8 cellular contexts compared by ENCODE assay signal in genomic region chr19:36054733-36055686, GRCh38. TPM values are rescaled to one million over a fixed set of nuclear protein-coding genes. Genes with fewer than 3 reads are reported as not detected.
DNase-seq lines count a peak whose midpoint lies in the region; ATAC-seq and FAIRE-seq lines count a peak whose summit lies in the region.

Gene WDR62 (plus strand): TSS chr19:36054897. CDS start chr19:36054972, 75 bp downstream.

- no peak for FAIRE-seq in GM19239 (lab: Jason Lieb, UNC)

- peak; percentile 95 for DNase-seq in Ammon's horn (ENCODE audit: low spot score)
- DNase-seq in GM19239 (ENCODE audit: insufficient read length, low spot score) = peak; percentile 88
- DNase-seq in NCI-H510A treated with DMSO at 0.1 percent for 48 hours (lab: John Stamatoyannopoulos, UW) = peak; percentile 98
- peak; percentile 92 for DNase-seq in activated CD4-positive, alpha-beta T cell treated with anti-CD3 and anti-CD28 coated beads for 1 hour
- peak; percentile 98 for DNase-seq in cerebellum (ENCODE audit: low spot score)
- DNase-seq in left kidney (ENCODE audit: low read depth, low spot score) = peak; percentile 97
- DNase-seq in stimulated activated CD4-positive, alpha-beta T cell treated with anti-CD3 and anti-CD28 coated beads, Interleukin-2, amount 100 ng/mL, for 48 hours = peak; percentile 91 to 93

- ATAC-seq in HG03439 (IDR thresholded peaks at IDR 0.05; ENCODE audit: unreplicated experiment) = peak; percentile 72

RNA-seq across cellular contexts. Expression of gene WDR62, which starts in this region (rescaled TPM):
- total RNA-seq in cerebellum = 4.4 TPM

Comparison
In these comparisons a context has a peak if more than half of its experiments do, and no peak if none do; other contexts are left out.
1. Peak in every context shown above with its lines: DNase-seq and ATAC-seq.